9 cellular contexts compared by ENCODE assay signal in the genomic region with DNA sequence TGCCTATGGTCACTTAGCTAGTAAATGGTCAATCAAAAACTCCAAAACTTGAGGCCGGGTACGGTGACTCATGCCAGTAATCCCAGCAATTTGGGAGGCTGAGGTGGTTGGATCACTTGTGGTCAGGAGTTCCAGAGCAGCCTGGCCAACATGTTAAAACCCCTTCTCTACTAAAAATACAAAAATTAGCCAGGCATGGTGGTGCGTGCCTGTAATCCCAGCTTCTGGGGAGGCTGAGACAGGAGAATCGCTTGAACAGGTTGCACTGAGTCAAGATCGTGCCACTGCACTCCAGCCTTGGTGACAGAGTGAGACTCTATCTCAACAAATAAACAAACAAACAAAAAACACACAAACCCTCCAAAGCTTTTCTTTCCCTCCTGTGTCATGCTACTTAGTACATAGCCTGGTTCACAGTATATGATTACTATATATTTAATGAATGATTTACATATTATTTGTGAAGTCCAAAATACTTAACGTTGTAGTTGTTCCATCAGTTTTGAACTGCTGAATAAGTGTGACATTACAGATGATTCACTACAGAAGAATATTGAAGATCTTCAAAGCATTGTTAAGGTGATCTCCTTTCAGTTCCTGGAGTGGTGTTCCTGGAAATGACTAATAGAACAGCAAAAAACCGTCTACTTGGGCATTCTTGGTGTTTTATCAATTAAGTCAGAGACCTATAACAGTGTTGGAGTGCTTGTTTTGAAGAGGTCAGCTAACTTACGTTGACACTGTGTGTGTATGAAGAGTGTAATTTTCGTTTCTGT.
A peak's percentile ranks its signal among the peaks of the same experiment; 100 is the strongest.
DNase-seq lines count a peak whose midpoint lies in the region; FAIRE-seq and TF ChIP-seq lines count a peak whose summit lies in the region.
"Had no signal": no experiment of that assay in that cellular context is flagged by ENCODE, and none has a peak within 500 bp of the region (broad histone marks: within the 10 kb centered on the region; RNA-seq: fewer than 3 reads in every experiment).

No MANE protein-coding gene starts in this region.

- H3K9me3 ChIP-seq in keratinocyte (ENCODE audit: control insufficient read depth, low read depth, low read length) (no peaks in the 10 kb centered on the region), testis (no peaks in the 10 kb centered on the region), Karpas-422 (ENCODE audit: low read length) (no peaks in the 10 kb centered on the region)

- dilution Hi-C loops in keratinocyte (cut with MboI; ENCODE audit: extremely low pct_ligation_motif_present, low sequenced_read_pairs) = no loop called here

- H2AFZ ChIP-seq in keratinocyte (ENCODE audit: control insufficient read depth, low read length) (no peak overlapping the region), Karpas-422 (ENCODE audit: low read length) (no peak overlapping the region)

- peaks cover 1% of the 10 kb centered on the region for H3K9me3 Mint-ChIP-seq in activated naive CD8-positive, alpha-beta T cell treated with anti-CD3 and anti-CD28 coated beads for 36 hours

- H3K4me1 ChIP-seq in keratinocyte (ENCODE audit: control insufficient read depth, extremely low read depth, insufficient read depth, low read length) (peaks cover 35% of the 10 kb centered on the region), testis (no peaks in the 10 kb centered on the region), Karpas-422 (ENCODE audit: low read length) (peaks cover 15% of the 10 kb centered on the region)

- TF ChIP-seq POLR2A in testis (IDR thresholded peaks at IDR 0.05) = no peak

- no peaks in the 10 kb centered on the region for H3K27me3 Mint-ChIP-seq in activated naive CD8-positive, alpha-beta T cell treated with anti-CD3 and anti-CD28 coated beads for 36 hours

- H3K4me2 ChIP-seq in keratinocyte (ENCODE audit: control insufficient read depth, extremely low read depth, insufficient read depth, low read depth, low read length) = peak overlapping the region; percentile 74
- no peak overlapping the region for H3K4me2 ChIP-seq in Karpas-422 (ENCODE audit: low read depth, low read length, poor library complexity, severe bottlenecking)

- CTCF ChIA-PET in BJ (lab: Yijun Ruan, JAX) = interaction anchor here (1.0 to 1.4 kb wide), 4 partner anchors 10 to 338 kb away, joined by 3 read pairs; no protein-coding TSS in a partner anchor

- H3K36me3 ChIP-seq in BJ (ENCODE audit: control insufficient read depth, insufficient read depth, low read length) (no peaks in the 10 kb centered on the region), keratinocyte (ENCODE audit: control insufficient read depth in 2 of 2, extremely low read depth in 1 of 2, insufficient read depth in 2 of 2, low read length in 2 of 2) (peaks cover 0 to 4% of the 10 kb centered on the region in 2 experiments), testis (ENCODE audit: low read depth, missing control alignments) (no peaks in the 10 kb centered on the region), Karpas-422 (ENCODE audit: insufficient read depth, low read length) (no peaks in the 10 kb centered on the region)

- no peak overlapping the region for H3K4me3 ChIP-seq in BJ (ENCODE audit: low read depth, low read length)
- peak overlapping the region in 2 of 3 experiments; percentile 1 to 36 for H3K4me3 ChIP-seq in keratinocyte (ENCODE audit: control insufficient read depth in 2 of 3, extremely low read depth in 1 of 3, insufficient read depth in 2 of 3, low read depth in 1 of 3, low read length in 3 of 3)
- H3K4me3 ChIP-seq in testis = no peak overlapping the region
- H3K4me3 ChIP-seq in Karpas-422 (ENCODE audit: low read length) = no peak overlapping the region

- peak overlapping the region; percentile 88 for H3K27ac Mint-ChIP-seq in activated naive CD8-positive, alpha-beta T cell treated with anti-CD3 and anti-CD28 coated beads for 36 hours

- no peaks in the 10 kb centered on the region for H3K9me1 ChIP-seq in keratinocyte (ENCODE audit: control insufficient read depth, extremely low read depth, insufficient read depth, low read length)

- TF ChIP-seq CTCF in BJ (IDR thresholded peaks at IDR 0.05; ENCODE audit: insufficient read depth, low read depth, low read length) (no peak), keratinocyte (optimal IDR thresholded peaks at IDR 0.05 in 1 of 3, IDR thresholded peaks at IDR 0.05 in 1 of 3, conservative IDR thresholded peaks at IDR 0.05 in 1 of 3; ENCODE audit: extremely low read depth in 1 of 3, insufficient read depth in 2 of 3, low read length in 3 of 3) (no peak), testis (IDR thresholded peaks at IDR 0.05) (no peak)

- peaks cover 11% of the 10 kb centered on the region for H3K36me3 Mint-ChIP-seq in activated naive CD8-positive, alpha-beta T cell treated with anti-CD3 and anti-CD28 coated beads for 36 hours

- H3K4me1 Mint-ChIP-seq in activated naive CD8-positive, alpha-beta T cell treated with anti-CD3 and anti-CD28 coated beads for 36 hours = peaks cover 22% of the 10 kb centered on the region

- H3K9me2 ChIP-seq in Karpas-422 (replicated peaks; ENCODE audit: insufficient read depth, low read length) = no peaks in the 10 kb centered on the region

- POLR2A ChIA-PET in BJ (lab: Charles Lee) = interaction anchor here (0.6 kb wide), 1 partner anchor 94 kb away, joined by 7 read pairs; no protein-coding TSS in a partner anchor

- no peak overlapping the region for H3K4me3 Mint-ChIP-seq in activated naive CD8-positive, alpha-beta T cell treated with anti-CD3 and anti-CD28 coated beads for 36 hours

- H3K79me2 ChIP-seq in keratinocyte (ENCODE audit: control insufficient read depth, insufficient read depth, low read length) (peaks cover 33% of the 10 kb centered on the region), Karpas-422 (ENCODE audit: low read length) (peaks cover 56% of the 10 kb centered on the region)

- H3K9ac ChIP-seq in keratinocyte (ENCODE audit: control insufficient read depth, extremely low read depth, insufficient read depth, low read length) (peak overlapping the region; percentile 45), Karpas-422 (ENCODE audit: low read length) (no peak overlapping the region)

- DNase-seq in BJ (ENCODE audit: low read depth) (peak; percentile 29), HS-27A (ENCODE audit: low read depth) (peak; percentile 46), keratinocyte (ENCODE audit: low read depth, low spot score) (peak; percentile 49), testis (no peak), NCI-H1417 (lab: John Stamatoyannopoulos, UW) (no peak), SHP77 (lab: John Stamatoyannopoulos, UW) (no peak), Karpas-422 (no peak)
- no peak for DNase-seq in activated naive CD8-positive, alpha-beta T cell treated with anti-CD3 and anti-CD28 coated beads for 36 hours
- DNase-seq: NK-92 treated with Interleukin-12 subunit alpha and Interleukin-12 subunit beta, amount 100 ng/mL, for 24 hours had no signal

- FAIRE-seq in keratinocyte (lab: Jason Lieb, UNC) = peak; percentile 65

- H4K20me1 ChIP-seq in keratinocyte (ENCODE audit: control insufficient read depth, extremely low read depth, insufficient read depth, low read length) = no peaks in the 10 kb centered on the region
- no peaks in the 10 kb centered on the region for H4K20me1 ChIP-seq in Karpas-422 (ENCODE audit: insufficient read depth, low read depth, low read length)

- 84 to 85% methylated on average over 9 of the region's 9 CpGs for WGBS in testis, 2 donors

- intact Hi-C loops in testis (cut with DNase I; ENCODE audit: low total_unique reads) = no loop called here

- H3K27ac ChIP-seq in keratinocyte (ENCODE audit: control insufficient read depth, insufficient read depth, low read length) = peak overlapping the region; percentile 79
- no peak overlapping the region for H3K27ac ChIP-seq in testis
- H3K27ac ChIP-seq in Karpas-422 (ENCODE audit: low read length) = no peak overlapping the region

- H3K27me3 ChIP-seq in BJ (ENCODE audit: control insufficient read depth, insufficient read depth, low read length) (no peaks in the 10 kb centered on the region), keratinocyte (ENCODE audit: control insufficient read depth, extremely low read depth, insufficient read depth, low read length) (no peaks in the 10 kb centered on the region), testis (no peaks in the 10 kb centered on the region), Karpas-422 (ENCODE audit: low read length) (no peaks in the 10 kb centered on the region)

Comparison
In these comparisons a context has a peak if more than half of its experiments do, and no peak if none do; other contexts are left out.
1. DNase-seq: peak in BJ (single experiment), HS-27A (single experiment) and keratinocyte (single experiment); none in activated naive CD8-positive, alpha-beta T cell treated with anti-CD3 and anti-CD28 coated beads for 36 hours (single experiment), testis (single experiment), NCI-H1417 (0 of 3), SHP77 (0 of 2) and Karpas-422 (single experiment).
2. H3K4me3 ChIP-seq: peak in keratinocyte (2 of 3); none in BJ (single experiment), testis (0 of 2) and Karpas-422 (single experiment).